27 cellular contexts compared by ENCODE assay signal in genomic region chr6:12950879-12951814, GRCh38.
"Had no signal": no experiment of that assay in that cellular context is flagged by ENCODE, and none has a peak within 500 bp of the region (broad histone marks: within the 10 kb centered on the region; RNA-seq: fewer than 3 reads in every experiment).

No MANE protein-coding gene starts in this region.

- DNase-seq: activated naive CD4-positive, alpha-beta T cell; activated T-cell treated with anti-CD3 and anti-CD28 coated beads, Interleukin-2, amount 50 U/mL, for 1 hour; adrenal gland; colonic mucosa; dorsolateral prefrontal cortex; effector memory CD8-positive, alpha-beta T cell; foreskin melanocyte; glutamatergic neuron; islet precursor cell; left colon; natural killer cell; pancreas; psoas muscle; small intestine; stimulated activated CD4-positive, alpha-beta T cell treated with anti-CD3 and anti-CD28 coated beads, Interleukin-2, amount 100 ng/mL, for 24 hours; stomach; T-cell; transverse colon; WERI-Rb-1 had no signal

- H3K9me3 ChIP-seq: adrenal gland, ascending aorta, colonic mucosa, pancreas, psoas muscle, transverse colon had no signal

- ATAC-seq: effector memory CD8-positive, alpha-beta T cell; esophagus mucosa; left colon; natural killer cell; psoas muscle; sciatic nerve; stimulated activated memory B cell treated with anti-CD40 and anti-IgM and Interleukin-4, amounts not matched to agents 10 μg/mL and 1 μg/mL and 100 μg/mL, for 72 hours; T-cell had no signal

- FAIRE-seq: endothelial cell of umbilical vein, pancreas, small intestine, TTC549, urothelium cell line had no signal

- H3K4me3 ChIP-seq: adrenal gland, ascending aorta, colonic mucosa, dorsolateral prefrontal cortex, lung, pancreas, psoas muscle, stomach, transverse colon had no signal

- H3K36me3 ChIP-seq: adrenal gland, ascending aorta, colonic mucosa, pancreas, stomach, transverse colon, WERI-Rb-1 had no signal

- H3K27me3 ChIP-seq: ascending aorta, colonic mucosa, dorsolateral prefrontal cortex, pancreas, stomach had no signal

- H3K4me1 ChIP-seq: ascending aorta, colonic mucosa, pancreas, psoas muscle had no signal

- H3K27ac ChIP-seq: adrenal gland, ascending aorta, colonic mucosa, pancreas, psoas muscle, WERI-Rb-1 had no signal
